In genomic region chr5:75050415-75050814, GRCh38 we compare ENCODE assay signal across 8 cellular contexts. TPM values are rescaled to one million over a fixed set of nuclear protein-coding genes. Genes with fewer than 3 reads are reported as not detected.
DNase-seq lines count a peak whose midpoint lies in the region; ATAC-seq, FAIRE-seq and TF ChIP-seq lines count a peak whose summit lies in the region.

No MANE protein-coding gene starts in this region.

- ATAC-seq in GM18498 (IDR thresholded peaks at IDR 0.05; ENCODE audit: unreplicated experiment) (no peak), GM21381 (IDR thresholded peaks at IDR 0.05; ENCODE audit: unreplicated experiment) (no peak)

- no peak overlapping the region for H3K27ac ChIP-seq in liver (ENCODE audit: low read depth in 1 of 2, low read length in 2 of 2)
- no peak overlapping the region for H3K27ac ChIP-seq in prostate gland

- intact Hi-C loops in prostate gland (cut with DNase I): loop anchor here (5.0 kb wide), 1 partner anchor 462 kb away; the partner anchor contains the start of genes CERT1 and POLK

- H3K4me3 ChIP-seq in liver (ENCODE audit: low read depth in 1 of 3, low read length in 3 of 3): no peak overlapping the region
- no peak overlapping the region for H3K4me3 ChIP-seq in prostate gland

- no peak for TF ChIP-seq RAD21 in liver (IDR thresholded peaks at IDR 0.05)

- H3K4me1 ChIP-seq in liver (ENCODE audit: control insufficient read depth in 4 of 4, insufficient read depth in 4 of 4, low read length in 3 of 4): peaks cover 3 to 17% (median 11%) of the 10 kb centered on the region in 4 donors
- peaks cover 3% of the 10 kb centered on the region for H3K4me1 ChIP-seq in prostate gland (replicated peaks)

- WGBS in liver: 88% methylated on average over 11 of the region's 11 CpGs
- 80% methylated on average over 11 of the region's 11 CpGs for WGBS in prostate gland

- no peaks in the 10 kb centered on the region for H3K36me3 ChIP-seq in liver (ENCODE audit: control insufficient read depth in 4 of 4, insufficient read depth in 3 of 4, low read depth in 1 of 4, low read length in 3 of 4)
- H3K36me3 ChIP-seq in prostate gland: no peaks in the 10 kb centered on the region

- DNase-seq in D721Med (ENCODE audit: insufficient read length, low spot score) (no peak), HuH-7.5 (ENCODE audit: low spot score) (peak; percentile 18), amniotic epithelial cell (ENCODE audit: low read depth) (peak; percentile 27), T-helper 9 cell (no peak), prostate gland (ENCODE audit: low spot score) (no peak)

- H3K9me3 ChIP-seq in liver (ENCODE audit: control insufficient read depth in 4 of 4, low read length in 3 of 4) (no peaks in the 10 kb centered on the region), prostate gland (no peaks in the 10 kb centered on the region)

- H3K9ac ChIP-seq in liver (ENCODE audit: low read depth in 1 of 2, low read length in 2 of 2): no peak overlapping the region

- FAIRE-seq in D721Med (lab: Jason Lieb, UNC): no peak

- H3K27me3 ChIP-seq in liver (ENCODE audit: control insufficient read depth in 4 of 4, insufficient read depth in 4 of 4, low read length in 3 of 4): no peaks in the 10 kb centered on the region
- no peaks in the 10 kb centered on the region for H3K27me3 ChIP-seq in prostate gland (replicated peaks; ENCODE audit: insufficient read depth)

- TF ChIP-seq CTCF in D721Med (IDR thresholded peaks at IDR 0.05; ENCODE audit: insufficient read depth, missing control alignments): peak; percentile 46
- peak; percentile 20 for TF ChIP-seq CTCF in liver (IDR thresholded peaks at IDR 0.05; ENCODE audit: low read depth, low read length, missing input control)
- TF ChIP-seq CTCF in prostate gland (IDR thresholded peaks at IDR 0.05): no peak

- no peak for TF ChIP-seq POLR2A in prostate gland (IDR thresholded peaks at IDR 0.05)

TF ChIP-seq in liver, 16 proteins besides CTCF, POLR2A, EP300 and RAD21:
- TF ChIP-seq RXRA (IDR thresholded peaks at IDR 0.05) (no peak), FOXA2 (IDR thresholded peaks at IDR 0.05) (no peak), TAF1 (conservative IDR thresholded peaks at IDR 0.05) (no peak), ATF3 (IDR thresholded peaks at IDR 0.05) (no peak), ZBTB33 (IDR thresholded peaks at IDR 0.05) (no peak), SP1 (IDR thresholded peaks at IDR 0.05) (no peak), FOXA1 (IDR thresholded peaks at IDR 0.05) (no peak), HNF4G (IDR thresholded peaks at IDR 0.05) (no peak), MAX (IDR thresholded peaks at IDR 0.05) (no peak), GABPA (IDR thresholded peaks at IDR 0.05 in 1 of 2, conservative IDR thresholded peaks at IDR 0.05 in 1 of 2) (no peak), YY1 (IDR thresholded peaks at IDR 0.05) (no peak), NR2F2 (IDR thresholded peaks at IDR 0.05) (no peak), HNF4A (conservative IDR thresholded peaks at IDR 0.05) (no peak), EGR1 (IDR thresholded peaks at IDR 0.05; ENCODE audit: low read depth in 2 of 2) (no peak), REST (IDR thresholded peaks at IDR 0.05) (no peak), JUND (IDR thresholded peaks at IDR 0.05) (no peak)

RNA-seq across cellular contexts. Expression of gene GCNT4, which starts 1.9 kb away (rescaled TPM):
- total RNA-seq in liver (1 to 10 TPM in 1 of 2 donors, under 1 TPM in 1; 0.51 to 1.3 TPM), prostate gland (1 to 10 TPM; 1.3 to 1.4 TPM)
- polyA plus RNA-seq in liver: under 1 TPM; 0.25 to 0.26 TPM

Comparison
In these comparisons a context has a peak if more than half of its experiments do, and no peak if none do; other contexts are left out.
1. DNase-seq: peak in HuH-7.5 (single experiment) and amniotic epithelial cell (single experiment); none in D721Med (single experiment), T-helper 9 cell (single experiment) and prostate gland (single experiment).
2. CTCF ChIP-seq: peak in D721Med (single experiment) and liver (single experiment); none in prostate gland (0 of 4).